ENCODE assay signal across 10 cellular contexts in genomic region chr10:22630229-22631174, GRCh38.
DNase-seq lines count a peak whose midpoint lies in the region; ATAC-seq and TF ChIP-seq lines count a peak whose summit lies in the region.
"Had no signal": no experiment of that assay in that cellular context is flagged by ENCODE, and none has a peak within 500 bp of the region (broad histone marks: within the 10 kb centered on the region; RNA-seq: fewer than 3 reads in every experiment).

No MANE protein-coding gene starts in this region.

- peaks cover 57% of the 10 kb centered on the region for H3K4me1 ChIP-seq in DOHH2 (ENCODE audit: control insufficient read depth, low read length)

- peaks cover 16% of the 10 kb centered on the region for H3K36me3 Mint-ChIP-seq in activated CD4-positive, alpha-beta T cell treated with anti-CD3 and anti-CD28 coated beads, Interleukin-2, amount 10 ng/mL, durations not matched to agents 24 days and 14 days (ENCODE audit: low read depth)

- peak overlapping the region; percentile 86 for H3K4me2 ChIP-seq in DOHH2 (ENCODE audit: low read length)

- no peaks in the 10 kb centered on the region for H3K27me3 ChIP-seq in DOHH2 (ENCODE audit: control insufficient read depth, low read length)

- no peaks in the 10 kb centered on the region for H3K9me3 ChIP-seq in DOHH2 (ENCODE audit: control insufficient read depth, insufficient read depth, low read length)
- H3K9me3 ChIP-seq: psoas muscle had no signal

- H3K9me3 Mint-ChIP-seq in activated CD4-positive, alpha-beta T cell treated with anti-CD3 and anti-CD28 coated beads, Interleukin-2, amount 10 ng/mL, durations not matched to agents 24 days and 14 days: no peaks in the 10 kb centered on the region

- DNase-seq in activated CD4-positive, alpha-beta T cell treated with anti-CD3 and anti-CD28 coated beads, Interleukin-2, amount 10 ng/mL, durations not matched to agents 24 days and 14 days: peak; percentile 84
- peak; percentile 84 for DNase-seq in fibroblast of villous mesenchyme (ENCODE audit: low read depth)
- peak; percentile 72 for DNase-seq in stimulated activated CD4-positive, alpha-beta T cell treated with anti-CD3 and anti-CD28 coated beads, Interleukin-4, amount 100 ng/mL, for 24 hours
- no peak for DNase-seq in SHP77 treated with DMSO at 0.1 percent for 48 hours (lab: John Stamatoyannopoulos, UW)
- no peak for DNase-seq in cerebellar nuclear complex (lab: John Stamatoyannopoulos, UW)
- DNase-seq: psoas muscle had no signal

- intact Hi-C loops in activated CD4-positive, alpha-beta T cell treated with anti-CD3 and anti-CD28 coated beads, Interleukin-2, amount 10 ng/mL, durations not matched to agents 24 days and 14 days (cut with micrococcal nuclease): loop anchor here (1.0 to 5.0 kb wide), 9 partner anchors 16 to 82 kb away; partner anchors contain the start of gene PIP4K2A

- TF ChIP-seq CTCF in DOHH2 (IDR thresholded peaks at IDR 0.05; ENCODE audit: low read depth, low read length, poor library complexity, severe bottlenecking) (no peak), fibroblast of villous mesenchyme (IDR thresholded peaks at IDR 0.05; ENCODE audit: insufficient read depth, low read depth, low read length) (no peak)

- H3K4me1 Mint-ChIP-seq in activated CD4-positive, alpha-beta T cell treated with anti-CD3 and anti-CD28 coated beads, Interleukin-2, amount 10 ng/mL, durations not matched to agents 24 days and 14 days: peaks cover 79% of the 10 kb centered on the region

- H3K27me3 Mint-ChIP-seq in activated CD4-positive, alpha-beta T cell treated with anti-CD3 and anti-CD28 coated beads, Interleukin-2, amount 10 ng/mL, durations not matched to agents 24 days and 14 days: no peaks in the 10 kb centered on the region

- H3K36me3 ChIP-seq in DOHH2 (ENCODE audit: control insufficient read depth, low read length): no peaks in the 10 kb centered on the region

- H3K27ac ChIP-seq in DOHH2 (ENCODE audit: low read depth, low read length): peak overlapping the region; percentile 50
- H3K27ac ChIP-seq: psoas muscle, SK-N-MC had no signal

- H3K79me2 ChIP-seq in DOHH2 (ENCODE audit: control insufficient read depth, low read length): peaks cover 97% of the 10 kb centered on the region

- H3K9me2 ChIP-seq in DOHH2 (replicated peaks; ENCODE audit: control insufficient read depth, low read length): no peaks in the 10 kb centered on the region

- ATAC-seq in GM19463 (IDR thresholded peaks at IDR 0.05; ENCODE audit: unreplicated experiment) (peak; percentile 88), HG03439 (IDR thresholded peaks at IDR 0.05; ENCODE audit: unreplicated experiment) (peak; percentile 82)

- 0 out of 2 replicates have a peak, but pooled peaks cover 4% of the 10 kb centered on the region for H4K20me1 ChIP-seq in DOHH2 (ENCODE audit: control insufficient read depth, insufficient read depth, low read depth, low read length)

- peak overlapping the region; percentile 76 for H3K4me3 Mint-ChIP-seq in activated CD4-positive, alpha-beta T cell treated with anti-CD3 and anti-CD28 coated beads, Interleukin-2, amount 10 ng/mL, durations not matched to agents 24 days and 14 days

- peak overlapping the region; percentile 95 for H3K27ac Mint-ChIP-seq in activated CD4-positive, alpha-beta T cell treated with anti-CD3 and anti-CD28 coated beads, Interleukin-2, amount 10 ng/mL, durations not matched to agents 24 days and 14 days

- H3F3A ChIP-seq in DOHH2 (ENCODE audit: control insufficient read depth, insufficient read depth): 0 out of 2 replicates have a peak, but pooled peaks cover 2% of the 10 kb centered on the region

- H3K4me3 ChIP-seq in DOHH2 (ENCODE audit: low read length): peak overlapping the region; percentile 64
- H3K4me3 ChIP-seq in fibroblast of villous mesenchyme (ENCODE audit: low read depth, low read length): peak overlapping the region; percentile 19
- H3K4me3 ChIP-seq: psoas muscle, SK-N-MC had no signal

Comparison
In these comparisons a context has a peak if more than half of its experiments do, and no peak if none do; other contexts are left out.
1. DNase-seq: peak in activated CD4-positive, alpha-beta T cell treated with anti-CD3 and anti-CD28 coated beads, Interleukin-2, amount 10 ng/mL, durations not matched to agents 24 days and 14 days (single experiment), fibroblast of villous mesenchyme (single experiment) and stimulated activated CD4-positive, alpha-beta T cell treated with anti-CD3 and anti-CD28 coated beads, Interleukin-4, amount 100 ng/mL, for 24 hours (single experiment); none in SHP77 treated with DMSO at 0.1 percent for 48 hours (single experiment) and cerebellar nuclear complex (0 of 2).